Comparison of ENCODE assay signal across 14 cellular contexts in the genomic region with DNA sequence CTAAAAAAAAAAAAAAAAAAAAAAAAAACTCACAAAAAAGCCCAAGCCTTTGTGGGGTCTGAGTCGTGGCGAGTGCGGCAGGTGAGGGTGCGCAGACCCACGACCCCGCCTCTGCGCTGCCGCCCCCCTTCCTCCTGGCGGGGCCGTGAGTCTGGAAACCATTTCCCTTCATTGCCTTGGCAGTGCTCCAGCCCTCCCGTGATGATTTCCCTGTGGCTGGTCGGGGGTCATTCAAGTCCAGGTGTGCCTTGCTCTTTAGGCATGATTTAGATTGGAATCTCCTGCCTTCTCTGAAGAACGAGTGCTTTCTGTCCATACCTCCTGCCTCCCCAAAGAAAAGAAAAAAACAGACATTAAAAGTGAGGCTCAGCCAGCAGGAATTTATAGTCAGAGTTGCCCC.
DNase-seq lines count a peak whose midpoint lies in the region; ATAC-seq and TF ChIP-seq lines count a peak whose summit lies in the region.
"Had no signal": no experiment of that assay in that cellular context is flagged by ENCODE, and none has a peak within 500 bp of the region (broad histone marks: within the 10 kb centered on the region; RNA-seq: fewer than 3 reads in every experiment).

No MANE protein-coding gene starts in this region.

- peaks cover 47 to 93% of the 10 kb centered on the region in 2 donors for H3K4me1 Mint-ChIP-seq in stimulated activated naive B cell treated with anti-CD40 and anti-IgM and Interleukin-4, amounts not matched to agents 10 μg/mL and 1 μg/mL and 100 μg/mL, for 72 hours

- no peaks in the 10 kb centered on the region for H3K9me2 ChIP-seq in SK-N-SH

- no peaks in the 10 kb centered on the region for H4K20me1 ChIP-seq in SK-N-SH (ENCODE audit: insufficient read depth)

- H3K79me2 ChIP-seq in SK-N-SH (ENCODE audit: insufficient read depth): no peaks in the 10 kb centered on the region

- no peak overlapping the region for H3K9ac ChIP-seq in SK-N-SH

- H3K36me3 ChIP-seq in SK-N-SH (replicated peaks in 1 of 2; ENCODE audit: control insufficient read depth in 1 of 2, insufficient read depth in 2 of 2, low read length in 1 of 2): no peaks in the 10 kb centered on the region
- H3K36me3 ChIP-seq: suprapubic skin had no signal

- no peak for TF ChIP-seq RAD21 in SK-N-SH (IDR thresholded peaks at IDR 0.05; ENCODE audit: low read length)

- no peaks in the 10 kb centered on the region for H3K9me3 Mint-ChIP-seq in stimulated activated naive B cell treated with anti-CD40 and anti-IgM and Interleukin-4, amounts not matched to agents 10 μg/mL and 1 μg/mL and 100 μg/mL, for 72 hours

- POLR2A ChIA-PET in SK-N-SH (lab: Yijun Ruan, JAX): no interaction called here

- ATAC-seq in SK-N-SH treated with all-trans-retinoic acid at 6 μM for 48 hours (no peak), GM21447 (IDR thresholded peaks at IDR 0.05; ENCODE audit: unreplicated experiment) (no peak), HG03097 (IDR thresholded peaks at IDR 0.05; ENCODE audit: low FRiP score, unreplicated experiment) (no peak)
- ATAC-seq in stimulated activated naive B cell treated with anti-CD40 and anti-IgM and Interleukin-4, amounts not matched to agents 10 μg/mL and 1 μg/mL and 100 μg/mL, for 72 hours (replicated peaks): no peak
- ATAC-seq: GM12878 had no signal

- H3K27ac ChIP-seq in SK-N-SH (ENCODE audit: low read depth in 2 of 2, low read length in 1 of 2): peak overlapping the region in 1 of 2 experiments; percentile 40; a peak in 1 of 4 replicates
- H3K27ac ChIP-seq: RWPE1 had no signal

- H3K36me3 Mint-ChIP-seq in stimulated activated naive B cell treated with anti-CD40 and anti-IgM and Interleukin-4, amounts not matched to agents 10 μg/mL and 1 μg/mL and 100 μg/mL, for 72 hours: peaks cover 0 to 3% of the 10 kb centered on the region in 2 donors

- CTCF ChIA-PET in SK-N-SH (lab: Yijun Ruan, JAX): no interaction called here

- H3K4me1 ChIP-seq in SK-N-SH (ENCODE audit: control insufficient read depth in 1 of 2, insufficient read depth in 2 of 2, low read depth in 1 of 2, low read length in 1 of 2): peaks cover 0 to 18% of the 10 kb centered on the region in 2 experiments; a peak in 1 of 4 replicates

- TF ChIP-seq CTCF in SK-N-SH (IDR thresholded peaks at IDR 0.05): no peak

- no peaks in the 10 kb centered on the region for H3K27me3 Mint-ChIP-seq in stimulated activated naive B cell treated with anti-CD40 and anti-IgM and Interleukin-4, amounts not matched to agents 10 μg/mL and 1 μg/mL and 100 μg/mL, for 72 hours

- H3K9me3 ChIP-seq in SK-N-SH: no peaks in the 10 kb centered on the region
- H3K9me3 ChIP-seq: suprapubic skin had no signal

- no peak overlapping the region for H2AFZ ChIP-seq in SK-N-SH (ENCODE audit: low read depth)

- 50% methylated on average over 12 of the region's 13 CpGs for WGBS in SK-N-SH (ENCODE audit: low lambda C conversion rate)

- no peak overlapping the region for H3K4me3 ChIP-seq in SK-N-SH (ENCODE audit: low read depth in 2 of 2, low read length in 1 of 2)
- H3K4me3 ChIP-seq: GM12878, suprapubic skin had no signal

- DNase-seq in SK-N-SH: peak; percentile 57
- DNase-seq in NCI-H345 treated with DMSO at 0.1 percent for 48 hours (lab: John Stamatoyannopoulos, UW; ENCODE audit: unreplicated experiment): peak; percentile 74
- DNase-seq in dermis microvascular lymphatic vessel endothelial cell (ENCODE audit: low read depth in 2 of 2): peak; percentile 21 to 55
- no peak for DNase-seq in stimulated activated naive B cell treated with anti-CD40 and anti-IgM and Interleukin-4, amounts not matched to agents 10 μg/mL and 1 μg/mL and 100 μg/mL, for 72 hours
- no peak for DNase-seq in islet precursor cell
- DNase-seq: aorta, DMS53, NCI-H226 had no signal

- peak overlapping the region; percentile 98 for H3K27ac Mint-ChIP-seq in stimulated activated naive B cell treated with anti-CD40 and anti-IgM and Interleukin-4, amounts not matched to agents 10 μg/mL and 1 μg/mL and 100 μg/mL, for 72 hours

- no peaks in the 10 kb centered on the region for H3F3A ChIP-seq in SK-N-SH (replicated peaks; ENCODE audit: insufficient read depth)

- no peak for TF ChIP-seq EP300 in SK-N-SH (IDR thresholded peaks at IDR 0.05; ENCODE audit: borderline replicate concordance in 1 of 2, low read depth in 1 of 2, low read length in 1 of 2)

- H3K4me3 Mint-ChIP-seq in stimulated activated naive B cell treated with anti-CD40 and anti-IgM and Interleukin-4, amounts not matched to agents 10 μg/mL and 1 μg/mL and 100 μg/mL, for 72 hours: peak overlapping the region; percentile 80 to 81

- no peak overlapping the region for H3K4me2 ChIP-seq in SK-N-SH

- H3K27me3 ChIP-seq in SK-N-SH (ENCODE audit: insufficient read depth): no peaks in the 10 kb centered on the region
- H3K27me3 ChIP-seq: suprapubic skin had no signal

TF ChIP-seq in SK-N-SH, 30 proteins besides CTCF, POLR2A, EP300 and RAD21:
- TF ChIP-seq GATA2 (CRISPR knock-in tag; IDR thresholded peaks at IDR 0.05) (0 out of 2 replicates have a peak, but pooled peaks have one; percentile 17), TAF1 (IDR thresholded peaks at IDR 0.05; ENCODE audit: borderline replicate concordance, low read depth, low read length) (no peak)

TF ChIP-seq in SK-N-SH treated with all-trans-retinoic acid at 6 μM for 48 hours, 23 proteins besides CTCF, POLR2A, EP300 and RAD21 (continues in another document):
- TF ChIP-seq ISL1 (CRISPR knock-in tag; IDR thresholded peaks at IDR 0.05): no peak
- no peak for TF ChIP-seq TOX (CRISPR knock-in tag; IDR thresholded peaks at IDR 0.05; ENCODE audit: borderline replicate concordance)
- no peak for TF ChIP-seq OSR1 (CRISPR knock-in tag; IDR thresholded peaks at IDR 0.05)
- no peak for TF ChIP-seq SNAI2 (CRISPR knock-in tag; IDR thresholded peaks at IDR 0.05)
- no peak for TF ChIP-seq PPARA (CRISPR knock-in tag; IDR thresholded peaks at IDR 0.05; ENCODE audit: borderline replicate concordance)
- TF ChIP-seq, protein P1, sequence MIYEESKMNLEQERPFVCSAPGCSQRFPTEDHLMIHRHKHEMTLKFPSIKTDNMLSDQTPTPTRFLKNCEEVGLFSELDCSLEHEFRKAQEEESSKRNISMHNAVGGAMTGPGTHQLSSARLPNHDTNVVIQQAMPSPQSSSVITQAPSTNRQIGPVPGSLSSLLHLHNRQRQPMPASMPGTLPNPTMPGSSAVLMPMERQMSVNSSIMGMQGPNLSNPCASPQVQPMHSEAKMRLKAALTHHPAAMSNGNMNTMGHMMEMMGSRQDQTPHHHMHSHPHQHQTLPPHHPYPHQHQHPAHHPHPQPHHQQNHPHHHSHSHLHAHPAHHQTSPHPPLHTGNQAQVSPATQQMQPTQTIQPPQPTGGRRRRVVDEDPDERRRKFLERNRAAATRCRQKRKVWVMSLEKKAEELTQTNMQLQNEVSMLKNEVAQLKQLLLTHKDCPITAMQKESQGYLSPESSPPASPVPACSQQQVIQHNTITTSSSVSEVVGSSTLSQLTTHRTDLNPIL (CRISPR knock-in tag; IDR thresholded peaks at IDR 0.05; ENCODE audit: low read depth): no peak
- TF ChIP-seq, protein P2, sequence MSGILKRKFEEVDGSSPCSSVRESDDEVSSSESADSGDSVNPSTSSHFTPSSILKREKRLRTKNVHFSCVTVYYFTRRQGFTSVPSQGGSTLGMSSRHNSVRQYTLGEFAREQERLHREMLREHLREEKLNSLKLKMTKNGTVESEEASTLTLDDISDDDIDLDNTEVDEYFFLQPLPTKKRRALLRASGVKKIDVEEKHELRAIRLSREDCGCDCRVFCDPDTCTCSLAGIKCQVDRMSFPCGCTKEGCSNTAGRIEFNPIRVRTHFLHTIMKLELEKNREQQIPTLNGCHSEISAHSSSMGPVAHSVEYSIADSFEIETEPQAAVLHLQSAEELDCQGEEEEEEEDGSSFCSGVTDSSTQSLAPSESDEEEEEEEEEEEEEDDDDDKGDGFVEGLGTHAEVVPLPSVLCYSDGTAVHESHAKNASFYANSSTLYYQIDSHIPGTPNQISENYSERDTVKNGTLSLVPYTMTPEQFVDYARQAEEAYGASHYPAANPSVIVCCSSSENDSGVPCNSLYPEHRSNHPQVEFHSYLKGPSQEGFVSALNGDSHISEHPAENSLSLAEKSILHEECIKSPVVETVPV (CRISPR knock-in tag; IDR thresholded peaks at IDR 0.05): no peak
- TF ChIP-seq, protein P3, sequence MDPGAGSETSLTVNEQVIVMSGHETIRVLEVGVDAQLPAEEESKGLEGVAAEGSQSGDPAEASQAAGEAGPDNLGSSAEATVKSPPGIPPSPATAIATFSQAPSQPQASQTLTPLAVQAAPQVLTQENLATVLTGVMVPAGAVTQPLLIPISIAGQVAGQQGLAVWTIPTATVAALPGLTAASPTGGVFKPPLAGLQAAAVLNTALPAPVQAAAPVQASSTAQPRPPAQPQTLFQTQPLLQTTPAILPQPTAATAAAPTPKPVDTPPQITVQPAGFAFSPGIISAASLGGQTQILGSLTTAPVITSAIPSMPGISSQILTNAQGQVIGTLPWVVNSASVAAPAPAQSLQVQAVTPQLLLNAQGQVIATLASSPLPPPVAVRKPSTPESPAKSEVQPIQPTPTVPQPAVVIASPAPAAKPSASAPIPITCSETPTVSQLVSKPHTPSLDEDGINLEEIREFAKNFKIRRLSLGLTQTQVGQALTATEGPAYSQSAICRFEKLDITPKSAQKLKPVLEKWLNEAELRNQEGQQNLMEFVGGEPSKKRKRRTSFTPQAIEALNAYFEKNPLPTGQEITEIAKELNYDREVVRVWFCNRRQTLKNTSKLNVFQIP (CRISPR knock-in tag; IDR thresholded peaks at IDR 0.05; ENCODE audit: borderline replicate concordance, low read depth): no peak
- TF ChIP-seq ARNTL (CRISPR knock-in tag; IDR thresholded peaks at IDR 0.05; ENCODE audit: borderline replicate concordance, low read depth): no peak
- no peak for TF ChIP-seq TCF4 (CRISPR knock-in tag; IDR thresholded peaks at IDR 0.05; ENCODE audit: borderline replicate concordance)
- TF ChIP-seq ESRRG (CRISPR knock-in tag; IDR thresholded peaks at IDR 0.05): no peak

Comparison
In these comparisons a context has a peak if more than half of its experiments do, and no peak if none do; other contexts are left out.
1. DNase-seq: peak in SK-N-SH (single experiment), NCI-H345 treated with DMSO at 0.1 percent for 48 hours (single experiment) and dermis microvascular lymphatic vessel endothelial cell (2 of 2); none in stimulated activated naive B cell treated with anti-CD40 and anti-IgM and Interleukin-4, amounts not matched to agents 10 μg/mL and 1 μg/mL and 100 μg/mL, for 72 hours (single experiment) and islet precursor cell (single experiment).